9 cellular contexts compared by ENCODE assay signal in genomic region chr17:80826955-80827645, GRCh38.
DNase-seq lines count a peak whose midpoint lies in the region; ATAC-seq, FAIRE-seq and TF ChIP-seq lines count a peak whose summit lies in the region.
"Had no signal": no experiment of that assay in that cellular context is flagged by ENCODE, and none has a peak within 500 bp of the region (broad histone marks: within the 10 kb centered on the region; RNA-seq: fewer than 3 reads in every experiment).

No MANE protein-coding gene starts in this region.

- intact Hi-C loops in activated CD8-positive, alpha-beta T cell treated with anti-CD3 and anti-CD28 coated beads for 36 hours (cut with micrococcal nuclease) = no loop called here

- H3K36me3 Mint-ChIP-seq in activated CD8-positive, alpha-beta T cell treated with anti-CD3 and anti-CD28 coated beads for 36 hours (ENCODE audit: low read depth) = peaks cover 16% of the 10 kb centered on the region

- no peak overlapping the region for H3K4me3 Mint-ChIP-seq in activated CD8-positive, alpha-beta T cell treated with anti-CD3 and anti-CD28 coated beads for 36 hours

- FAIRE-seq in frontal cortex (lab: Jason Lieb, UNC) = no peak
- FAIRE-seq: G401.6 had no signal

- CTCF ChIA-PET in activated CD8-positive, alpha-beta T cell treated with anti-CD3 and anti-CD28 coated beads for 36 hours (lab: Charles Lee) = no interaction called here
- CTCF ChIA-PET in HEK293T (lab: Yijun Ruan, JAX) = no interaction called here

- POLR2A ChIA-PET in activated CD8-positive, alpha-beta T cell treated with anti-CD3 and anti-CD28 coated beads for 36 hours (lab: Charles Lee) = interaction anchor here (0.5 to 2.4 kb wide), 5 partner anchors 8 to 101 kb away, joined by 3 to 5 read pairs (median 3); no protein-coding TSS in a partner anchor
- POLR2A ChIA-PET in HEK293T (lab: Yijun Ruan, JAX) = no interaction called here

- peaks cover 24% of the 10 kb centered on the region for H3K4me1 Mint-ChIP-seq in activated CD8-positive, alpha-beta T cell treated with anti-CD3 and anti-CD28 coated beads for 36 hours (ENCODE audit: low read depth)

- no peaks in the 10 kb centered on the region for H3K27me3 Mint-ChIP-seq in activated CD8-positive, alpha-beta T cell treated with anti-CD3 and anti-CD28 coated beads for 36 hours

- H3K9me3 Mint-ChIP-seq in activated CD8-positive, alpha-beta T cell treated with anti-CD3 and anti-CD28 coated beads for 36 hours = no peaks in the 10 kb centered on the region

- no peak for TF ChIP-seq CTCF in activated CD8-positive, alpha-beta T cell treated with anti-CD3 and anti-CD28 coated beads for 36 hours (IDR thresholded peaks at IDR 0.05)

- H3K27ac Mint-ChIP-seq in activated CD8-positive, alpha-beta T cell treated with anti-CD3 and anti-CD28 coated beads for 36 hours = peak overlapping the region; percentile 5

- DNase-seq in activated gamma-delta T cell treated with Interleukin-2 at 50 U/mL for 16 hours (peak; percentile 17), activated gamma-delta T cell (lab: John Stamatoyannopoulos, UW) (no peak), frontal cortex (ENCODE audit: low spot score in 2 of 2) (peak; percentile 53 to 77), putamen (ENCODE audit: low spot score) (peak; percentile 34), HEK293T (ENCODE audit: extremely low spot score) (no peak), SKM-1 (lab: John Stamatoyannopoulos, UW; ENCODE audit: unreplicated experiment) (no peak)
- DNase-seq in activated CD8-positive, alpha-beta T cell treated with anti-CD3 and anti-CD28 coated beads for 36 hours = peak; percentile 43

- peak; percentile 69 for ATAC-seq in activated CD8-positive, alpha-beta T cell treated with anti-CD3 and anti-CD28 coated beads for 36 hours
- no peak for ATAC-seq in GM21423 (IDR thresholded peaks at IDR 0.05; ENCODE audit: unreplicated experiment)

TF ChIP-seq in HEK293T, 16 proteins besides CTCF, POLR2A, EP300 and RAD21:
- TF ChIP-seq LEF1 (IDR thresholded peaks at IDR 0.05; ENCODE audit: borderline replicate concordance) (no peak), ZNF384 (IDR thresholded peaks at IDR 0.05) (no peak), FOXK2 (IDR thresholded peaks at IDR 0.05) (no peak), HDGF (IDR thresholded peaks at IDR 0.05; ENCODE audit: borderline replicate concordance) (no peak), ELF4 (IDR thresholded peaks at IDR 0.05) (no peak), ARNT (IDR thresholded peaks at IDR 0.05) (no peak), NFRKB (IDR thresholded peaks at IDR 0.05) (no peak), SP1 (IDR thresholded peaks at IDR 0.05) (no peak), FOXM1 (IDR thresholded peaks at IDR 0.05; ENCODE audit: borderline replicate concordance) (no peak), SUZ12 (IDR thresholded peaks at IDR 0.05) (no peak), FOXA1 (IDR thresholded peaks at IDR 0.05) (no peak)

Comparison
In these comparisons a context has a peak if more than half of its experiments do, and no peak if none do; other contexts are left out.
1. DNase-seq: peak in activated gamma-delta T cell treated with Interleukin-2 at 50 U/mL for 16 hours (single experiment), activated CD8-positive, alpha-beta T cell treated with anti-CD3 and anti-CD28 coated beads for 36 hours (single experiment), frontal cortex (2 of 2) and putamen (single experiment); none in activated gamma-delta T cell (single experiment), HEK293T (single experiment) and SKM-1 (single experiment).